In genomic region chr10:132387723-132388210, GRCh38 we compare ENCODE assay signal across 8 cellular contexts.
DNase-seq lines count a peak whose midpoint lies in the region; ATAC-seq and TF ChIP-seq lines count a peak whose summit lies in the region.

No MANE protein-coding gene starts in this region.

- H3K9ac ChIP-seq in mucosa of rectum (ENCODE audit: low read depth in 1 of 2, low read length in 2 of 2): peak overlapping the region; percentile 32 to 36

- peak overlapping the region; percentile 92 for H3K27ac Mint-ChIP-seq in stimulated activated naive B cell treated with anti-CD40 and anti-IgM and Interleukin-4, amounts not matched to agents 10 μg/mL and 1 μg/mL and 100 μg/mL, for 72 hours

- peak; percentile 68 for TF ChIP-seq CTCF in GM20000 (IDR thresholded peaks at IDR 0.05; ENCODE audit: extremely low read depth, missing control alignments)

- H3K27ac ChIP-seq in mucosa of rectum (ENCODE audit: low read depth in 2 of 2, low read length in 2 of 2): no peak overlapping the region

- peaks cover 19 to 30% of the 10 kb centered on the region in 2 donors for H3K4me1 Mint-ChIP-seq in stimulated activated naive B cell treated with anti-CD40 and anti-IgM and Interleukin-4, amounts not matched to agents 10 μg/mL and 1 μg/mL and 100 μg/mL, for 72 hours

- H3K4me3 Mint-ChIP-seq in stimulated activated naive B cell treated with anti-CD40 and anti-IgM and Interleukin-4, amounts not matched to agents 10 μg/mL and 1 μg/mL and 100 μg/mL, for 72 hours: peak overlapping the region; percentile 72 to 75

- H3K9me3 ChIP-seq in mucosa of rectum (ENCODE audit: control insufficient read depth in 2 of 2, low read length in 2 of 2): no peaks in the 10 kb centered on the region

- H3K9me3 Mint-ChIP-seq in stimulated activated naive B cell treated with anti-CD40 and anti-IgM and Interleukin-4, amounts not matched to agents 10 μg/mL and 1 μg/mL and 100 μg/mL, for 72 hours: peaks cover 7 to 9% of the 10 kb centered on the region in 2 donors

- peaks cover 0 to 5% of the 10 kb centered on the region in 2 donors for H3K36me3 Mint-ChIP-seq in stimulated activated naive B cell treated with anti-CD40 and anti-IgM and Interleukin-4, amounts not matched to agents 10 μg/mL and 1 μg/mL and 100 μg/mL, for 72 hours

- no peaks in the 10 kb centered on the region for H3K27me3 ChIP-seq in mucosa of rectum (ENCODE audit: control insufficient read depth in 2 of 2, insufficient read depth in 2 of 2, low read length in 2 of 2)

- no peaks in the 10 kb centered on the region for H3K27me3 Mint-ChIP-seq in stimulated activated naive B cell treated with anti-CD40 and anti-IgM and Interleukin-4, amounts not matched to agents 10 μg/mL and 1 μg/mL and 100 μg/mL, for 72 hours

- peaks cover 12 to 14% of the 10 kb centered on the region in 2 donors for H3K4me1 ChIP-seq in mucosa of rectum (ENCODE audit: control insufficient read depth in 2 of 2, insufficient read depth in 2 of 2, low read length in 2 of 2)

- DNase-seq in AML-193 (lab: John Stamatoyannopoulos, UW): peak; percentile 51 to 68
- DNase-seq in GM20000 (ENCODE audit: low spot score): peak; percentile 94
- peak; percentile 11 for DNase-seq in NCI-H1092 (lab: John Stamatoyannopoulos, UW)
- DNase-seq in activated CD4-positive, alpha-beta T cell treated with anti-CD3 and anti-CD28 coated beads, Interleukin-2, amount 50 U/mL, for 24 hours (ENCODE audit: low read depth in 1 of 2, low spot score in 1 of 2): peak; percentile 52
- DNase-seq in ecto neural progenitor cell (ENCODE audit: low spot score): peak; percentile 88
- peak; percentile 72 for DNase-seq in stimulated activated naive B cell treated with anti-CD40 and anti-IgM and Interleukin-4, amounts not matched to agents 10 μg/mL and 1 μg/mL and 100 μg/mL, for 72 hours

- peak; percentile 79 to 89 for ATAC-seq in stimulated activated naive B cell treated with anti-CD40 and anti-IgM and Interleukin-4, amounts not matched to agents 10 μg/mL and 1 μg/mL and 100 μg/mL, for 72 hours (replicated peaks)
- no peak for ATAC-seq in HG03520 (IDR thresholded peaks at IDR 0.05; ENCODE audit: unreplicated experiment)

- peak overlapping the region in 1 of 2 donors; percentile 7 for H3K4me3 ChIP-seq in mucosa of rectum (ENCODE audit: low read length in 2 of 2)

- no peaks in the 10 kb centered on the region for H3K36me3 ChIP-seq in mucosa of rectum (ENCODE audit: control insufficient read depth in 2 of 2, insufficient read depth in 2 of 2, low read length in 2 of 2)

Comparison
In these comparisons a context has a peak if more than half of its experiments do, and no peak if none do; other contexts are left out.
1. DNase-seq: peak in every context shown above with its lines; median percentile 94 in GM20000; 88 in ecto neural progenitor cell; 72 in stimulated activated naive B cell treated with anti-CD40 and anti-IgM and Interleukin-4, amounts not matched to agents 10 μg/mL and 1 μg/mL and 100 μg/mL, for 72 hours; 60 in AML-193; 52 in activated CD4-positive, alpha-beta T cell treated with anti-CD3 and anti-CD28 coated beads, Interleukin-2, amount 50 U/mL, for 24 hours; 11 in NCI-H1092.